In genomic region chr16:50900391-50900942, GRCh38 we compare ENCODE assay signal across 24 cellular contexts.
A peak's percentile ranks its signal among the peaks of the same experiment; 100 is the strongest.
DNase-seq lines count a peak whose midpoint lies in the region; ATAC-seq and FAIRE-seq lines count a peak whose summit lies in the region.
"Had no signal": no experiment of that assay in that cellular context is flagged by ENCODE, and none has a peak within 500 bp of the region (broad histone marks: within the 10 kb centered on the region; RNA-seq: fewer than 3 reads in every experiment).

No MANE protein-coding gene starts in this region.

- H4K8ac ChIP-seq in neuronal stem cell (ENCODE audit: low read depth, low read length), result no peak overlapping the region

- H3K4me3 ChIP-seq in SJSA1, result no peak overlapping the region
- no peak overlapping the region for H3K4me3 ChIP-seq in neuronal stem cell (ENCODE audit: low read length in 2 of 2)
- H3K4me3 ChIP-seq: BLaER1, GM12878, HAP-1 had no signal

- no peak overlapping the region for H2BK5ac ChIP-seq in neuronal stem cell (ENCODE audit: low read length)

- H3K36me3 ChIP-seq in SJSA1 (no peaks in the 10 kb centered on the region), neuronal stem cell (replicated peaks in 1 of 2; ENCODE audit: control insufficient read depth in 2 of 2, insufficient read depth in 2 of 2, low read length in 2 of 2) (no peaks in the 10 kb centered on the region)
- H3K36me3 ChIP-seq: BLaER1, HAP-1 had no signal

- H3K23ac ChIP-seq in neuronal stem cell (ENCODE audit: low read depth, low read length, poor library complexity), result no peak overlapping the region

- no peak overlapping the region for H3K4me2 ChIP-seq in neuronal stem cell (ENCODE audit: insufficient read depth, low read length, poor library complexity, severe bottlenecking)
- H3K4me2 ChIP-seq: BLaER1 had no signal

- no peak overlapping the region for H3K27ac Mint-ChIP-seq in T-helper 17 cell
- H3K27ac Mint-ChIP-seq: B cell; CD4-positive, CD25-positive, alpha-beta regulatory T cell; CD8-positive, alpha-beta T cell; HFFc6 had no signal

- peaks cover 6% of the 10 kb centered on the region for H3K27me3 Mint-ChIP-seq in T-helper 17 cell
- H3K27me3 Mint-ChIP-seq: B cell had no signal

- H2AK5ac ChIP-seq in neuronal stem cell (ENCODE audit: low read depth, low read length), result no peak overlapping the region

- peak overlapping the region; percentile 60 for H3K14ac ChIP-seq in neuronal stem cell (ENCODE audit: low read length)

- no peak for FAIRE-seq in GM19239 (lab: Jason Lieb, UNC)
- FAIRE-seq: A204.1, GM12878, H54 had no signal

- H3K27me3 ChIP-seq in SJSA1 (replicated peaks), result no peaks in the 10 kb centered on the region
- peaks cover 0 to 4% (median 0%) of the 10 kb centered on the region in 3 experiments for H3K27me3 ChIP-seq in neuronal stem cell (ENCODE audit: control insufficient read depth in 3 of 3, insufficient read depth in 3 of 3, low read depth in 1 of 3, low read length in 3 of 3)
- H3K27me3 ChIP-seq: BLaER1 had no signal

- DNase-seq in DMS79 treated with DMSO at 0.1 percent for 48 hours (lab: John Stamatoyannopoulos, UW) (peak; percentile 11), DMS79 (lab: John Stamatoyannopoulos, UW) (no peak), NCI-H748 (lab: John Stamatoyannopoulos, UW; ENCODE audit: unreplicated experiment) (peak; percentile 19), NCI-H748 treated with DMSO at 0.1 percent for 48 hours (lab: John Stamatoyannopoulos, UW) (no peak), SJSA1 (ENCODE audit: low read depth in 1 of 2, low spot score in 2 of 2) (peak; percentile 66 to 74), neuronal stem cell (ENCODE audit: low spot score) (no peak), GM19239 (ENCODE audit: insufficient read length, low spot score) (no peak), T-helper 17 cell (no peak)
- DNase-seq: Caco-2; CD4-positive, CD25-positive, alpha-beta regulatory T cell; CD8-positive, alpha-beta T cell; DMS 273 treated with DMSO at 0.1 percent for 48 hours; EL; GDM1; GOT3; HFFc6 had no signal

- no peak overlapping the region for H3K4ac ChIP-seq in neuronal stem cell (ENCODE audit: low read length)

- peaks cover 6% of the 10 kb centered on the region for H3K4me1 ChIP-seq in SJSA1 (replicated peaks)
- H3K4me1 ChIP-seq in neuronal stem cell (ENCODE audit: control insufficient read depth in 2 of 2, insufficient read depth in 1 of 2, low read depth in 1 of 2, low read length in 2 of 2), result no peaks in the 10 kb centered on the region
- H3K4me1 ChIP-seq: BLaER1, Caco-2, HAP-1 had no signal

- H2BK12ac ChIP-seq in neuronal stem cell (ENCODE audit: low read length), result no peak overlapping the region

- no CpG with 5 or more reads among the region's 5 CpGs for WGBS in neuronal stem cell (ENCODE audit: extremely low coverage in 2 of 2, insufficient read length in 2 of 2, insufficient replicate concordance in 1 of 2), 2 donors

- peaks cover 2% of the 10 kb centered on the region for H3K36me3 Mint-ChIP-seq in T-helper 17 cell (ENCODE audit: low read depth)
- H3K36me3 Mint-ChIP-seq: CD4-positive, CD25-positive, alpha-beta regulatory T cell; CD8-positive, alpha-beta T cell had no signal

- no peak for ATAC-seq in T-helper 17 cell
- ATAC-seq: CD8-positive, alpha-beta T cell; GM12878 had no signal

- H3K27ac ChIP-seq in SJSA1 (no peak overlapping the region), neuronal stem cell (replicated peaks; ENCODE audit: low read length) (no peak overlapping the region)
- H3K27ac ChIP-seq: 22Rv1, BLaER1, C4-2B had no signal

- no peak overlapping the region for H3K9ac ChIP-seq in neuronal stem cell (ENCODE audit: low read depth, low read length, poor library complexity)
- H3K9ac ChIP-seq: BLaER1 had no signal

- H2BK120ac ChIP-seq in neuronal stem cell (ENCODE audit: low read depth, low read length), result no peak overlapping the region

- H3K79me1 ChIP-seq in neuronal stem cell (ENCODE audit: low read depth, low read length), result no peaks in the 10 kb centered on the region

- 0 out of 2 replicates have a peak, but pooled peaks cover 4% of the 10 kb centered on the region for H3K9me3 ChIP-seq in SJSA1 (replicated peaks)
- no peaks in the 10 kb centered on the region for H3K9me3 ChIP-seq in neuronal stem cell (replicated peaks in 1 of 2; ENCODE audit: control insufficient read depth in 2 of 2, insufficient read depth in 1 of 2, low read depth in 1 of 2, low read length in 2 of 2)
- no peaks in the 10 kb centered on the region for H3K9me3 ChIP-seq in T-helper 17 cell (ENCODE audit: control insufficient read depth, low read length, poor library complexity, severe bottlenecking)
- H3K9me3 ChIP-seq: HAP-1 had no signal

- H3K4me3 Mint-ChIP-seq in T-helper 17 cell, result no peak overlapping the region
- H3K4me3 Mint-ChIP-seq: B cell; CD4-positive, CD25-positive, alpha-beta regulatory T cell; CD8-positive, alpha-beta T cell; HFFc6 had no signal

- no peaks in the 10 kb centered on the region for H3K4me1 Mint-ChIP-seq in T-helper 17 cell
- H3K4me1 Mint-ChIP-seq: B cell; CD4-positive, CD25-positive, alpha-beta regulatory T cell had no signal

- H4K91ac ChIP-seq in neuronal stem cell (ENCODE audit: low read depth, low read length, poor library complexity), result no peak overlapping the region

- no peak overlapping the region for H3K18ac ChIP-seq in neuronal stem cell (ENCODE audit: low read length)

- H2AFZ ChIP-seq in neuronal stem cell (ENCODE audit: low read length), result no peak overlapping the region

- no peak overlapping the region for H2BK15ac ChIP-seq in neuronal stem cell (ENCODE audit: low read length)

Comparison
In these comparisons a context has a peak if more than half of its experiments do, and no peak if none do; other contexts are left out.
1. DNase-seq: peak in DMS79 treated with DMSO at 0.1 percent for 48 hours (single experiment), NCI-H748 (single experiment) and SJSA1 (2 of 2); none in DMS79 (single experiment), NCI-H748 treated with DMSO at 0.1 percent for 48 hours (single experiment), neuronal stem cell (single experiment), GM19239 (single experiment) and T-helper 17 cell (0 of 3).